Comparison of ENCODE assay signal across 8 cellular contexts in the genomic region with DNA sequence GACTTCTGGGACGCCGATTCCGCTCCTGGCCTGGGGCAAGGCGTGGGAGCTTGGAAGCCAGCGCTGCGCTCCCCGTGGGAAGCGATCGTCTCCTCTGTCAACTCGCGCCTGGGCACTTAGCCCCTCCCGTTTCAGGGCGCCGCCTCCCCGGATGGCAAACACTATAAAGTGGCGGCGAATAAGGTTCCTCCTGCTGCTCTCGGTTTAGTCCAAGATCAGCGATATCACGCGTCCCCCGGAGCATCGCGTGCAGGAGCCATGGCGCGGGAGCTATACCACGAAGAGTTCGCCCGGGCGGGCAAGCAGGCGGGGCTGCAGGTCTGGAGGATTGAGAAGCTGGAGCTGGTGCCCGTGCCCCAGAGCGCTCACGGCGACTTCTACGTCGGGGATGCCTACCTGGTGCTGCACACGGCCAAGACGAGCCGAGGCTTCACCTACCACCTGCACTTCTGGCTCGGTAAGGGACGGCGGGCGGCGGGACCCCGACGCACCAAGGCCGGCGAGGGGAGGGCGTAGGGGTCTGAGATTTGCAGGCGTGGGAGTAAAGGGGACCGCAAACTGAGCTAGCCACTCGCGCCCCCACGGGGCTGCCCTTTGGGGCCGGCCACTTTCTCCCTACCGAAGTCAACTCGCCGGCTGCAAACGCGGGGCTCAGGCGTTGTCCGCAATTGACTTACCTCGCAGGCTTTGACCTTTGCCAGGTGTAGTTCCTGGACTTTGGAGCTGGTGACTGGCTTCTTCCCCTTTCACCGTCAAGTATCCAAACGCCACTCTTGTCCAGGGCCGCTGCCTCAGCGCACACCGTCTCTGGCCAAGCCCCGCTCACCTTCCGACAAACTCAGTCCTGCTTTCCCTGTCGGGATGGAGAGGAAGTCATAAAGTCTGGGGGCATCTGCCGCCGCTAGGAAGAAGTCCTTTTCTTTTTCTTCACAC. TPM values are rescaled to one million over a fixed set of nuclear protein-coding genes. Genes with fewer than 3 reads are reported as not detected.
DNase-seq lines count a peak whose midpoint lies in the region; ATAC-seq and TF ChIP-seq lines count a peak whose summit lies in the region.

A gene (plus strand): TSS at position 192 of the 933 bp plus-strand sequence. CDS start 67 bp downstream, at position 259.

- ATAC-seq in GM19463 (IDR thresholded peaks at IDR 0.05; ENCODE audit: unreplicated experiment) (peak; percentile 49), HG03571 (IDR thresholded peaks at IDR 0.05; ENCODE audit: unreplicated experiment) (no peak)

- TF ChIP-seq CTCF in CD14-positive monocyte (IDR thresholded peaks at IDR 0.05): no peak
- TF ChIP-seq CTCF in left ventricle myocardium inferior (IDR thresholded peaks at IDR 0.05; ENCODE audit: borderline replicate concordance): no peak

- peaks cover 34% of the 10 kb centered on the region for H3K4me1 Mint-ChIP-seq in CD14-positive monocyte
- H3K4me1 Mint-ChIP-seq in activated naive CD8-positive, alpha-beta T cell treated with anti-CD3 and anti-CD28 coated beads for 36 hours: peaks cover 19% of the 10 kb centered on the region

- peak within 1 kb of the TSS; percentile 60 for H3K4me3 ChIP-seq in left ventricle myocardium inferior

- no peaks in the 10 kb centered on the region for H3K9me3 ChIP-seq in left ventricle myocardium inferior (replicated peaks)

- peak within 1 kb of the TSS; percentile 80 to 93 for H3K4me3 Mint-ChIP-seq in CD14-positive monocyte
- peak within 1 kb of the TSS; percentile 68 for H3K4me3 Mint-ChIP-seq in activated naive CD8-positive, alpha-beta T cell treated with anti-CD3 and anti-CD28 coated beads for 36 hours

- no peak within 1 kb of the TSS for H3K27ac ChIP-seq in left ventricle myocardium inferior (replicated peaks)

- peaks cover 0 to 9% (median 0%) of the 10 kb centered on the region in 7 donors for H3K9me3 Mint-ChIP-seq in CD14-positive monocyte
- H3K9me3 Mint-ChIP-seq in activated naive CD8-positive, alpha-beta T cell treated with anti-CD3 and anti-CD28 coated beads for 36 hours: no peaks in the 10 kb centered on the region

- peak within 1 kb of the TSS in 2 of 7 donors; percentile 61 to 70 for H3K27ac Mint-ChIP-seq in CD14-positive monocyte
- no peak within 1 kb of the TSS for H3K27ac Mint-ChIP-seq in activated naive CD8-positive, alpha-beta T cell treated with anti-CD3 and anti-CD28 coated beads for 36 hours

- intact Hi-C loops in CD14-positive monocyte (cut with micrococcal nuclease) (no loop called here), left ventricle myocardium inferior (cut with micrococcal nuclease) (no loop called here)

- H3K36me3 Mint-ChIP-seq in CD14-positive monocyte: no peaks in the 10 kb centered on the region
- H3K36me3 Mint-ChIP-seq in activated naive CD8-positive, alpha-beta T cell treated with anti-CD3 and anti-CD28 coated beads for 36 hours: no peaks in the 10 kb centered on the region

- no peaks in the 10 kb centered on the region for H3K36me3 ChIP-seq in left ventricle myocardium inferior

- DNase-seq in CD14-positive monocyte (ENCODE audit: low spot score): peak; percentile 53
- peak; percentile 28 for DNase-seq in NCI-H2196 treated with DMSO at 0.1 percent for 48 hours (lab: John Stamatoyannopoulos, UW; ENCODE audit: unreplicated experiment)
- DNase-seq in activated naive CD8-positive, alpha-beta T cell treated with anti-CD3 and anti-CD28 coated beads for 36 hours: peak; percentile 30
- DNase-seq in left ventricle myocardium inferior: peak; percentile 22
- peak; percentile 60 for DNase-seq in pons (ENCODE audit: low spot score)
- DNase-seq in NCI-H1105 treated with DMSO at 0.1 percent for 48 hours (lab: John Stamatoyannopoulos, UW): no peak

- peaks cover 12% of the 10 kb centered on the region for H3K4me1 ChIP-seq in left ventricle myocardium inferior

- peaks cover 53% of the 10 kb centered on the region for H3K27me3 ChIP-seq in left ventricle myocardium inferior (ENCODE audit: low read depth)

- H3K27me3 Mint-ChIP-seq in CD14-positive monocyte (ENCODE audit: low read depth in 3 of 3): peaks cover 28 to 32% (median 31%) of the 10 kb centered on the region in 3 donors
- H3K27me3 Mint-ChIP-seq in activated naive CD8-positive, alpha-beta T cell treated with anti-CD3 and anti-CD28 coated beads for 36 hours: peaks cover 74% of the 10 kb centered on the region

RNA-seq across cellular contexts. Expression of the gene that starts here (rescaled TPM):
- not detected for polyA plus RNA-seq in CD14-positive monocyte
- under 1 TPM; 0.20 to 0.47 TPM for total RNA-seq in activated naive CD8-positive, alpha-beta T cell treated with anti-CD3 and anti-CD28 coated beads for 36 hours
- total RNA-seq in left ventricle myocardium inferior: not detected

Comparison
In these comparisons a context has a peak if more than half of its experiments do, and no peak if none do; other contexts are left out.
1. Peak in DNase-seq in CD14-positive monocyte; RNA of the gene not detected or under 1 TPM.
2. Peak in DNase-seq in activated naive CD8-positive, alpha-beta T cell treated with anti-CD3 and anti-CD28 coated beads for 36 hours; RNA of the gene not detected or under 1 TPM.
3. Peak in DNase-seq and H3K4me3 ChIP-seq in left ventricle myocardium inferior; RNA of the gene not detected or under 1 TPM.